1 cellular context compared by ENCODE assay signal in the genomic region with DNA sequence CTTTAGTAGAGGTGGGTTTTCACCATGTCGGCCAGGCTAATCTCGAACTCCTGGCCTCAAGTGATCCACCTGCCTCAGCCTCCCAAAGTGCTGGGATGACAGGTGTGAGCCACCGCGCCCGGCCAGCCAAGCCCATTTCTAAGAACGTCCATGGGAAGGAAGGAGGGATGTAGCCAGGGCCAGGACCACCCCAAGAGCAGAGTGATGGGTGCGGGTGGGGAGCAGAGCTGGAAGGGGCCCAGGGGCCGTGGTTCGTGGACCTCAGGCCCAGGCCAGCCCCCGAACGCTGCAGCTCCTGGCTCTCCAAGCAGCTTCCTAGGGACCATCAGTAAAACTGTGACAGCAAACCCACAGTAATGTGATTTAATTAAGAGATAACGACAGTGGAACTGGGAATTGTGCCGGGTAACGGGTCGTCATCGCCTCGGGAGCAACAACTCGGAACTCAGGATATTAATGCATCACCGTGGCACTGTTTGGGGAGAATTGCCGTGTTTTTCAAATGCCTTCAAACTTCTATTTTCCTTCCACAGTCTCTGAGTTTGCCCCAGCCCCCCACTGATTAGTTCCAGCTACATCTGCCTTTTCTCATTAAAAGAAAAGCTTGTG.
TF ChIP-seq lines count a peak whose summit lies in the region.

No MANE protein-coding gene starts in this region.

TF ChIP-seq in SK-N-SH treated with all-trans-retinoic acid at 6 μM for 48 hours, 23 proteins besides CTCF, POLR2A, EP300 and RAD21 (continued from another document):
- TF ChIP-seq, protein P1, sequence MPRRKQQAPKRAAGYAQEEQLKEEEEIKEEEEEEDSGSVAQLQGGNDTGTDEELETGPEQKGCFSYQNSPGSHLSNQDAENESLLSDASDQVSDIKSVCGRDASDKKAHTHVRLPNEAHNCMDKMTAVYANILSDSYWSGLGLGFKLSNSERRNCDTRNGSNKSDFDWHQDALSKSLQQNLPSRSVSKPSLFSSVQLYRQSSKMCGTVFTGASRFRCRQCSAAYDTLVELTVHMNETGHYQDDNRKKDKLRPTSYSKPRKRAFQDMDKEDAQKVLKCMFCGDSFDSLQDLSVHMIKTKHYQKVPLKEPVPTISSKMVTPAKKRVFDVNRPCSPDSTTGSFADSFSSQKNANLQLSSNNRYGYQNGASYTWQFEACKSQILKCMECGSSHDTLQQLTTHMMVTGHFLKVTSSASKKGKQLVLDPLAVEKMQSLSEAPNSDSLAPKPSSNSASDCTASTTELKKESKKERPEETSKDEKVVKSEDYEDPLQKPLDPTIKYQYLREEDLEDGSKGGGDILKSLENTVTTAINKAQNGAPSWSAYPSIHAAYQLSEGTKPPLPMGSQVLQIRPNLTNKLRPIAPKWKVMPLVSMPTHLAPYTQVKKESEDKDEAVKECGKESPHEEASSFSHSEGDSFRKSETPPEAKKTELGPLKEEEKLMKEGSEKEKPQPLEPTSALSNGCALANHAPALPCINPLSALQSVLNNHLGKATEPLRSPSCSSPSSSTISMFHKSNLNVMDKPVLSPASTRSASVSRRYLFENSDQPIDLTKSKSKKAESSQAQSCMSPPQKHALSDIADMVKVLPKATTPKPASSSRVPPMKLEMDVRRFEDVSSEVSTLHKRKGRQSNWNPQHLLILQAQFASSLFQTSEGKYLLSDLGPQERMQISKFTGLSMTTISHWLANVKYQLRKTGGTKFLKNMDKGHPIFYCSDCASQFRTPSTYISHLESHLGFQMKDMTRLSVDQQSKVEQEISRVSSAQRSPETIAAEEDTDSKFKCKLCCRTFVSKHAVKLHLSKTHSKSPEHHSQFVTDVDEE (CRISPR knock-in tag; IDR thresholded peaks at IDR 0.05), result no peak
- no peak for TF ChIP-seq CREB5 (CRISPR knock-in tag; IDR thresholded peaks at IDR 0.05; ENCODE audit: low read depth)
